Comparison of ENCODE assay signal across 30 cellular contexts in genomic region chr12:105554856-105555255, GRCh38.
"Had no signal": no experiment of that assay in that cellular context is flagged by ENCODE, and none has a peak within 500 bp of the region (broad histone marks: within the 10 kb centered on the region; RNA-seq: fewer than 3 reads in every experiment).

No MANE protein-coding gene starts in this region.

- H3K27ac Mint-ChIP-seq: activated CD4-positive, alpha-beta T cell treated with anti-CD3 and anti-CD28 coated beads, Interleukin-2, amount 10 ng/mL, durations not matched to agents 7 days and 5 days; activated CD8-positive, alpha-beta T cell treated with anti-CD3 and anti-CD28 coated beads, Interleukin-2, amount 10 ng/mL, durations not matched to agents 7 days and 5 days; activated naive CD4-positive, alpha-beta T cell treated with anti-CD3 and anti-CD28 coated beads for 36 hours; activated naive CD4-positive, alpha-beta T cell treated with anti-CD3 and anti-CD28 coated beads, Interleukin-2, amount 50 U/mL, for 72 hours; activated T-cell treated with anti-CD3 and anti-CD28 coated beads, Interleukin-2, amount 50 U/mL, for 24 hours had no signal

- H3K27ac ChIP-seq: adrenal gland, body of pancreas, PC-9, WERI-Rb-1 had no signal

- H3K27me3 ChIP-seq: adrenal gland, body of pancreas, MG63 had no signal

- H3K9me3 ChIP-seq: adrenal gland, body of pancreas, MG63 had no signal

- H3K36me3 ChIP-seq: adrenal gland, MG63, WERI-Rb-1 had no signal

- H3K27me3 Mint-ChIP-seq: activated CD4-positive, alpha-beta T cell treated with anti-CD3 and anti-CD28 coated beads, Interleukin-2, amount 10 ng/mL, durations not matched to agents 7 days and 5 days; activated T-cell treated with anti-CD3 and anti-CD28 coated beads, Interleukin-2, amount 50 U/mL, for 24 hours had no signal

- H3K9me3 Mint-ChIP-seq: activated CD4-positive, alpha-beta T cell treated with anti-CD3 and anti-CD28 coated beads, Interleukin-2, amount 10 ng/mL, durations not matched to agents 7 days and 5 days; activated naive CD4-positive, alpha-beta T cell treated with anti-CD3 and anti-CD28 coated beads for 36 hours; activated naive CD4-positive, alpha-beta T cell treated with anti-CD3 and anti-CD28 coated beads, Interleukin-2, amount 50 U/mL, for 72 hours; activated T-cell treated with anti-CD3 and anti-CD28 coated beads, Interleukin-2, amount 50 U/mL, for 24 hours had no signal

- H3K4me3 ChIP-seq: adrenal gland, body of pancreas, MG63, PC-9 had no signal

- H3K36me3 Mint-ChIP-seq: activated naive CD4-positive, alpha-beta T cell treated with anti-CD3 and anti-CD28 coated beads, Interleukin-2, amount 50 U/mL, for 72 hours had no signal

- H3K4me1 Mint-ChIP-seq: activated CD4-positive, alpha-beta T cell treated with anti-CD3 and anti-CD28 coated beads, Interleukin-2, amount 10 ng/mL, durations not matched to agents 7 days and 5 days had no signal

- DNase-seq: activated CD4-positive, alpha-beta T cell treated with anti-CD3 and anti-CD28 coated beads, Interleukin-2, amount 10 ng/mL, durations not matched to agents 7 days and 5 days; activated CD4-positive, alpha-beta T cell treated with anti-CD3 and anti-CD28 coated beads, Interleukin-2, amount 50 U/mL, for 48 hours; activated CD4-positive, CD25-positive, alpha-beta regulatory T cell; activated CD8-positive, alpha-beta T cell treated with anti-CD3 and anti-CD28 coated beads, Interleukin-2, amount 10 ng/mL, durations not matched to agents 7 days and 5 days; activated gamma-delta T cell treated with Interleukin-2 at 50 U/mL for 16 hours; activated naive CD4-positive, alpha-beta T cell treated with anti-CD3 and anti-CD28 coated beads for 36 hours; activated T-cell treated with anti-CD3 and anti-CD28 coated beads, Interleukin-2, amount 50 U/mL, for 24 hours; Kasumi-1; KG1; MG63; NCI-H1048; NCI-H1105 treated with DMSO at 0.1 percent for 48 hours; NCI-H1436; NCI-H1694; NCI-H1930; NCI-H2081 treated with DMSO at 0.1 percent for 48 hours; NCI-H345; NCI-H526; NCI-H748 treated with DMSO at 0.1 percent for 48 hours; NK-92 treated with Interleukin-12 subunit alpha and Interleukin-12 subunit beta, amount 100 ng/mL, for 24 hours; PC-9; Right ventricle myocardium superior; SW 1271; T-helper 1 cell; T-helper 2 cell; T-helper 9 cell; WERI-Rb-1 had no signal

- H3K4me3 Mint-ChIP-seq: activated CD4-positive, alpha-beta T cell treated with anti-CD3 and anti-CD28 coated beads, Interleukin-2, amount 10 ng/mL, durations not matched to agents 7 days and 5 days; activated CD8-positive, alpha-beta T cell treated with anti-CD3 and anti-CD28 coated beads, Interleukin-2, amount 10 ng/mL, durations not matched to agents 7 days and 5 days; activated naive CD4-positive, alpha-beta T cell treated with anti-CD3 and anti-CD28 coated beads for 36 hours; activated T-cell treated with anti-CD3 and anti-CD28 coated beads, Interleukin-2, amount 50 U/mL, for 24 hours had no signal
